ENCODE assay signal across 1 cellular context in genomic region chr1:40693425-40693824, GRCh38.
A peak's percentile ranks its signal among the peaks of the same experiment; 100 is the strongest.
TF ChIP-seq lines count a peak whose summit lies in the region.

No MANE protein-coding gene starts in this region.

TF ChIP-seq in K562, 482 proteins besides CTCF, POLR2A, EP300 and RAD21:
- peak in 1 of 2 experiments; percentile 77 for TF ChIP-seq KDM1A (IDR thresholded peaks at IDR 0.05)
- TF ChIP-seq BCOR (IDR thresholded peaks at IDR 0.05): peak; percentile 93
- no peak for TF ChIP-seq NBN (IDR thresholded peaks at IDR 0.05; ENCODE audit: low read depth)
- TF ChIP-seq RBM25 (IDR thresholded peaks at IDR 0.05; ENCODE audit: low read depth, low read length, severe bottlenecking): peak; percentile 99
- no peak for TF ChIP-seq SMARCA4 (IDR thresholded peaks at IDR 0.05)
- TF ChIP-seq ZNF592 (IDR thresholded peaks at IDR 0.05): no peak
- no peak for TF ChIP-seq LEF1 (IDR thresholded peaks at IDR 0.05)
- no peak for TF ChIP-seq SIN3B (IDR thresholded peaks at IDR 0.05; ENCODE audit: low read depth)
- TF ChIP-seq BRD9 (IDR thresholded peaks at IDR 0.05; ENCODE audit: low read depth, partially characterized antibody): peak; percentile 17
- TF ChIP-seq BRF2 (IDR thresholded peaks at IDR 0.05; ENCODE audit: borderline replicate concordance, insufficient read depth, insufficient read length): no peak
- no peak for TF ChIP-seq ZKSCAN8 (CRISPR knock-in tag; IDR thresholded peaks at IDR 0.05)
- TF ChIP-seq SMARCA5 (IDR thresholded peaks at IDR 0.05): peak; percentile 72; the same call in 1 of the 2 replicates
- no peak for TF ChIP-seq RB1 (IDR thresholded peaks at IDR 0.05; ENCODE audit: low read depth)
- TF ChIP-seq CBX1 (IDR thresholded peaks at IDR 0.05; ENCODE audit: low read depth): no peak
- no peak for TF ChIP-seq KAT8 (IDR thresholded peaks at IDR 0.05; ENCODE audit: low read depth)
- no peak for TF ChIP-seq TAF9B (IDR thresholded peaks at IDR 0.05; ENCODE audit: partially characterized antibody)
- TF ChIP-seq MECOM (CRISPR knock-in tag; IDR thresholded peaks at IDR 0.05): no peak
- no peak for TF ChIP-seq ZFX (CRISPR knock-in tag; IDR thresholded peaks at IDR 0.05)
- TF ChIP-seq CAMTA2 (CRISPR knock-in tag; conservative IDR thresholded peaks at IDR 0.05): no peak
- peak; percentile 77 for TF ChIP-seq ADNP (tag; IDR thresholded peaks at IDR 0.05)
- TF ChIP-seq FIP1L1 (IDR thresholded peaks at IDR 0.05; ENCODE audit: low read depth, low read length, poor library complexity, severe bottlenecking): no peak
- TF ChIP-seq CHAMP1 (IDR thresholded peaks at IDR 0.05): no peak
- no peak for TF ChIP-seq CREBBP (IDR thresholded peaks at IDR 0.05; ENCODE audit: low read depth, low read length)
- TF ChIP-seq ELF1 (tag; IDR thresholded peaks at IDR 0.05): no peak
- TF ChIP-seq SNAPC5 (CRISPR knock-in tag; IDR thresholded peaks at IDR 0.05): no peak
- TF ChIP-seq CCNT2 (IDR thresholded peaks at IDR 0.05; ENCODE audit: borderline replicate concordance, extremely low read depth, insufficient read length, low read depth, low read length): no peak
- TF ChIP-seq HNRNPK (IDR thresholded peaks at IDR 0.05; ENCODE audit: low read depth, low read length, poor library complexity, severe bottlenecking): no peak
- TF ChIP-seq ZSCAN32 (CRISPR knock-in tag; IDR thresholded peaks at IDR 0.05): no peak
- 0 out of 2 replicates have a peak, but pooled peaks have one; percentile 33 for TF ChIP-seq GTF2E2 (tag; IDR thresholded peaks at IDR 0.05)
